19 cellular contexts compared by ENCODE assay signal in genomic region chr2:23430263-23430662, GRCh38. TPM values are rescaled to one million over a fixed set of nuclear protein-coding genes. Genes with fewer than 3 reads are reported as not detected.
DNase-seq lines count a peak whose midpoint lies in the region; ATAC-seq, FAIRE-seq and TF ChIP-seq lines count a peak whose summit lies in the region.
"Had no signal": no experiment of that assay in that cellular context is flagged by ENCODE, and none has a peak within 500 bp of the region (broad histone marks: within the 10 kb centered on the region; RNA-seq: fewer than 3 reads in every experiment).

No MANE protein-coding gene starts in this region.

- H3K4me3 ChIP-seq in coronary artery: no peak overlapping the region
- H3K4me3 ChIP-seq in muscle layer of colon (ENCODE audit: low read depth in 1 of 2, low read length in 2 of 2): no peak overlapping the region
- H3K4me3 ChIP-seq: A549, colonic mucosa, skin epidermis, tibial artery had no signal

- ATAC-seq in HG03045 (IDR thresholded peaks at IDR 0.05; ENCODE audit: unreplicated experiment) (no peak), left lobe of liver (no peak), HG02623 (IDR thresholded peaks at IDR 0.05; ENCODE audit: unreplicated experiment) (no peak)
- ATAC-seq: A549, left cardiac atrium, natural killer cell had no signal

- no peak overlapping the region for H3K9ac ChIP-seq in muscle layer of colon (ENCODE audit: low read length)

- H3K4me1 ChIP-seq in muscle layer of colon (ENCODE audit: insufficient read depth, low read length): peaks cover 59% of the 10 kb centered on the region
- H3K4me1 ChIP-seq: colonic mucosa had no signal

- TF ChIP-seq CTCF in coronary artery (IDR thresholded peaks at IDR 0.05): no peak

- FAIRE-seq in HTR-8/SVneo (lab: Jason Lieb, UNC): peak; percentile 83
- FAIRE-seq: A549 had no signal

- H3K36me3 ChIP-seq in muscle layer of colon (ENCODE audit: insufficient read depth, low read length): no peaks in the 10 kb centered on the region
- H3K36me3 ChIP-seq: colonic mucosa, tibial artery had no signal

- no peaks in the 10 kb centered on the region for H3K9me3 ChIP-seq in muscle layer of colon (ENCODE audit: low read length)
- H3K9me3 ChIP-seq: A549, colonic mucosa, tibial artery had no signal

- peak; percentile 39 for DNase-seq in 8988T
- DNase-seq in HTR-8/SVneo (ENCODE audit: insufficient read length, low spot score): peak; percentile 51
- DNase-seq in coronary artery (ENCODE audit: low spot score): peak; percentile 45
- DNase-seq in activated CD4-positive, alpha-beta T cell treated with anti-CD3 and anti-CD28 coated beads for 48 hours: no peak
- no peak for DNase-seq in left lobe of liver (ENCODE audit: low spot score)
- DNase-seq: activated CD4-positive, alpha-beta T cell treated with anti-CD3 and anti-CD28 coated beads, Interleukin-2, amount 50 U/mL, for 1 hour; activated gamma-delta T cell treated with Interleukin-2 at 50 U/mL for 16 hours; DMS 273 treated with DMSO at 0.1 percent for 48 hours; glutamatergic neuron; left cardiac atrium; natural killer cell; NCI-H1048 had no signal

- no peaks in the 10 kb centered on the region for H3K27me3 ChIP-seq in muscle layer of colon (ENCODE audit: control insufficient read depth in 1 of 2, insufficient read depth in 2 of 2, low read length in 2 of 2)
- H3K27me3 ChIP-seq: colonic mucosa, tibial artery had no signal

- H3K27ac ChIP-seq in coronary artery (no peak overlapping the region), muscle layer of colon (ENCODE audit: low read depth, low read length) (peak overlapping the region; percentile 41)
- H3K27ac ChIP-seq: A549, colonic mucosa, skin epidermis had no signal

RNA-seq across cellular contexts. Expression of gene KLHL29, which starts 45.3 kb away (rescaled TPM):
- total RNA-seq in left lobe of liver: 2.3 TPM

Comparison
In these comparisons a context has a peak if more than half of its experiments do, and no peak if none do; other contexts are left out.
1. DNase-seq: peak in 8988T (single experiment), HTR-8/SVneo (single experiment) and coronary artery (single experiment); none in activated CD4-positive, alpha-beta T cell treated with anti-CD3 and anti-CD28 coated beads for 48 hours (single experiment) and left lobe of liver (single experiment).